21 cellular contexts compared by ENCODE assay signal in genomic region chr7:148925836-148926235, GRCh38. TPM values are rescaled to one million over a fixed set of nuclear protein-coding genes. Genes with fewer than 3 reads are reported as not detected.
A peak's percentile ranks its signal among the peaks of the same experiment; 100 is the strongest.
DNase-seq lines count a peak whose midpoint lies in the region; ATAC-seq and TF ChIP-seq lines count a peak whose summit lies in the region.
"Had no signal": no experiment of that assay in that cellular context is flagged by ENCODE, and none has a peak within 500 bp of the region (broad histone marks: within the 10 kb centered on the region; RNA-seq: fewer than 3 reads in every experiment).

No MANE protein-coding gene starts in this region.

- no peak overlapping the region for H4K8ac ChIP-seq in H9 (replicated peaks; ENCODE audit: insufficient read length, low read depth, low read length)

- H3K27ac Mint-ChIP-seq in activated T-cell treated with anti-CD3 and anti-CD28 coated beads, Interleukin-2, amount 50 U/mL, for 24 hours: peak overlapping the region; percentile 92
- H3K27ac Mint-ChIP-seq in activated naive CD8-positive, alpha-beta T cell treated with anti-CD3 and anti-CD28 coated beads, Interleukin-2, amount 50 U/mL, for 24 hours: peak overlapping the region; percentile 84
- no peak overlapping the region for H3K27ac Mint-ChIP-seq in H9
- H3K27ac Mint-ChIP-seq: CD4-positive, alpha-beta T cell had no signal

- no peak overlapping the region for H2BK120ac ChIP-seq in H9 (ENCODE audit: low read depth, low read length, poor library complexity, severe bottlenecking)

- H3K4me3 Mint-ChIP-seq in activated T-cell treated with anti-CD3 and anti-CD28 coated beads, Interleukin-2, amount 50 U/mL, for 24 hours: no peak overlapping the region
- no peak overlapping the region for H3K4me3 Mint-ChIP-seq in activated naive CD8-positive, alpha-beta T cell treated with anti-CD3 and anti-CD28 coated beads, Interleukin-2, amount 50 U/mL, for 24 hours
- no peak overlapping the region for H3K4me3 Mint-ChIP-seq in H9
- H3K4me3 Mint-ChIP-seq: CD4-positive, alpha-beta T cell had no signal

- no peak overlapping the region for H3K18ac ChIP-seq in H9 (ENCODE audit: insufficient read length, low read depth, low read length)

- no peaks in the 10 kb centered on the region for H3K9me3 Mint-ChIP-seq in activated T-cell treated with anti-CD3 and anti-CD28 coated beads, Interleukin-2, amount 50 U/mL, for 24 hours
- H3K9me3 Mint-ChIP-seq in activated naive CD8-positive, alpha-beta T cell treated with anti-CD3 and anti-CD28 coated beads, Interleukin-2, amount 50 U/mL, for 24 hours: no peaks in the 10 kb centered on the region
- H3K9me3 Mint-ChIP-seq in H9: no peaks in the 10 kb centered on the region
- H3K9me3 Mint-ChIP-seq: CD4-positive, alpha-beta T cell had no signal

- no CpG with 5 or more reads among the region's 9 CpGs for WGBS in H9 (ENCODE audit: extremely low coverage, insufficient read length, low lambda C conversion rate)

- H3K4ac ChIP-seq in H9 (ENCODE audit: low read depth, low read length): no peak overlapping the region

- no peak overlapping the region for H2BK12ac ChIP-seq in H9 (ENCODE audit: insufficient read length, low read depth, low read length)

- H3K14ac ChIP-seq in H9 (ENCODE audit: insufficient read depth, low read length): no peak overlapping the region

- H2AK5ac ChIP-seq in H9 (ENCODE audit: insufficient read length, low read length): no peak overlapping the region

- H3K4me1 Mint-ChIP-seq in activated T-cell treated with anti-CD3 and anti-CD28 coated beads, Interleukin-2, amount 50 U/mL, for 24 hours (ENCODE audit: low read depth): peaks cover 60% of the 10 kb centered on the region
- H3K4me1 Mint-ChIP-seq in activated naive CD8-positive, alpha-beta T cell treated with anti-CD3 and anti-CD28 coated beads, Interleukin-2, amount 50 U/mL, for 24 hours: peaks cover 59% of the 10 kb centered on the region
- peaks cover 0 to 7% of the 10 kb centered on the region in 2 experiments; a peak in 2 of 4 replicates for H3K4me1 Mint-ChIP-seq in H9

- H3K79me1 ChIP-seq in H9 (ENCODE audit: insufficient read depth, low read depth, low read length, poor library complexity, severe bottlenecking): no peaks in the 10 kb centered on the region

- H3K56ac ChIP-seq in H9 (ENCODE audit: insufficient read length, low read depth, low read length): no peak overlapping the region

- TF ChIP-seq CTCF in H9 (conservative IDR thresholded peaks at IDR 0.05): no peak

- no peaks in the 10 kb centered on the region for H4K20me1 ChIP-seq in H9 (ENCODE audit: control insufficient read depth, insufficient read depth, insufficient read length)
- H4K20me1 ChIP-seq: BLaER1 treated with 17β-estradiol and CSF1 and Interleukin-3, amounts not matched to agents 10 nM and 100 nM had no signal

- H3K27ac ChIP-seq in H9 (ENCODE audit: insufficient read length, low read depth, low read length): no peak overlapping the region
- H3K27ac ChIP-seq: A549; BLaER1 treated with 17β-estradiol and CSF1 and Interleukin-3, amounts not matched to agents 10 nM and 100 nM; PC-9 had no signal

- ATAC-seq in left ventricle myocardium superior: no peak
- ATAC-seq in activated naive CD8-positive, alpha-beta T cell treated with anti-CD3 and anti-CD28 coated beads, Interleukin-2, amount 50 U/mL, for 24 hours: no peak
- no peak for ATAC-seq in HG03432 (IDR thresholded peaks at IDR 0.05; ENCODE audit: unreplicated experiment)
- ATAC-seq: A549, HepG2, Right ventricle myocardium inferior had no signal

- H3K79me2 ChIP-seq in H9 (ENCODE audit: insufficient read depth, low read length): no peaks in the 10 kb centered on the region

- no peaks in the 10 kb centered on the region; the same call in 1 of the 2 replicates for H3K4me1 ChIP-seq in H9 (ENCODE audit: insufficient read depth, low read length)
- H3K4me1 ChIP-seq: A549 had no signal

- H3K23me2 ChIP-seq in H9 (ENCODE audit: insufficient read length, low read depth, low read length, poor library complexity, severe bottlenecking): no peaks in the 10 kb centered on the region

- H3K9ac ChIP-seq in H9 (ENCODE audit: extremely low read depth, insufficient read length, low read length): no peak overlapping the region
- H3K9ac ChIP-seq: BLaER1 treated with 17β-estradiol and CSF1 and Interleukin-3, amounts not matched to agents 10 nM and 100 nM had no signal

- no peak overlapping the region for H3T11ph ChIP-seq in H9 (ENCODE audit: low read length)

- no peak overlapping the region for H2BK20ac ChIP-seq in H9 (ENCODE audit: low read depth, low read length, poor library complexity, severe bottlenecking)

- peaks cover 5% of the 10 kb centered on the region for H3K36me3 Mint-ChIP-seq in activated T-cell treated with anti-CD3 and anti-CD28 coated beads, Interleukin-2, amount 50 U/mL, for 24 hours (ENCODE audit: low read depth)
- H3K36me3 Mint-ChIP-seq in activated naive CD8-positive, alpha-beta T cell treated with anti-CD3 and anti-CD28 coated beads, Interleukin-2, amount 50 U/mL, for 24 hours (ENCODE audit: low read depth): peaks cover 5% of the 10 kb centered on the region
- H3K36me3 Mint-ChIP-seq in H9 (ENCODE audit: insufficient read depth in 1 of 3, low read depth in 3 of 3): peaks cover 0 to 5% (median 0%) of the 10 kb centered on the region in 3 experiments; a peak in 1 of 7 replicates

- H4K91ac ChIP-seq in H9 (ENCODE audit: insufficient read length, low read depth, low read length): no peak overlapping the region

- H3K9me3 ChIP-seq in H9 (ENCODE audit: control insufficient read depth, low read depth, low read length): no peaks in the 10 kb centered on the region
- H3K9me3 ChIP-seq: A549; BLaER1 treated with 17β-estradiol and CSF1 and Interleukin-3, amounts not matched to agents 10 nM and 100 nM had no signal

- no peak overlapping the region for H2AFZ ChIP-seq in H9 (ENCODE audit: low read length)
- H2AFZ ChIP-seq: PC-9 had no signal

- H2BK15ac ChIP-seq in H9 (ENCODE audit: low read depth, low read length): no peak overlapping the region

- no peak overlapping the region for H4K5ac ChIP-seq in H9 (ENCODE audit: insufficient read length, low read depth, low read length)

- DNase-seq in activated T-cell treated with anti-CD3 and anti-CD28 coated beads, Interleukin-2, amount 50 U/mL, for 24 hours: peak; percentile 24
- DNase-seq in activated T-cell treated with anti-CD3 and anti-CD28 coated beads for 4 hours: no peak
- DNase-seq in cardiac septum (ENCODE audit: low spot score): peak; percentile 36
- DNase-seq in left ventricle myocardium superior: no peak
- no peak for DNase-seq in activated naive CD8-positive, alpha-beta T cell treated with anti-CD3 and anti-CD28 coated beads, Interleukin-2, amount 50 U/mL, for 24 hours
- DNase-seq in H9: no peak
- DNase-seq: AML-193; CD4-positive, alpha-beta T cell; Karpas-422; NCI-H1092; NCI-H1417 treated with DMSO at 0.1 percent for 48 hours; NCI-H1694 treated with DMSO at 0.1 percent for 48 hours; NCI-H2081; NCI-H2227 treated with DMSO at 0.1 percent for 48 hours; NCI-H526 treated with DMSO at 0.1 percent for 48 hours; PC-9 had no signal

- no peaks in the 10 kb centered on the region for H3K27me3 ChIP-seq in H9 (ENCODE audit: insufficient read depth, low read length)
- H3K27me3 ChIP-seq: BLaER1 treated with 17β-estradiol and CSF1 and Interleukin-3, amounts not matched to agents 10 nM and 100 nM had no signal

- no peaks in the 10 kb centered on the region for H3K27me3 Mint-ChIP-seq in activated T-cell treated with anti-CD3 and anti-CD28 coated beads, Interleukin-2, amount 50 U/mL, for 24 hours
- no peaks in the 10 kb centered on the region for H3K27me3 Mint-ChIP-seq in activated naive CD8-positive, alpha-beta T cell treated with anti-CD3 and anti-CD28 coated beads, Interleukin-2, amount 50 U/mL, for 24 hours
- H3K27me3 Mint-ChIP-seq in H9 (ENCODE audit: low read depth): no peaks in the 10 kb centered on the region; the same call in 1 of the 2 replicates
- H3K27me3 Mint-ChIP-seq: CD4-positive, alpha-beta T cell had no signal

- intact Hi-C loops in cardiac septum (cut with DNase I) (no loop called here), left ventricle myocardium superior (cut with micrococcal nuclease) (no loop called here)

- H2BK5ac ChIP-seq in H9 (ENCODE audit: insufficient read length, low read length): no peak overlapping the region

- H3K4me2 ChIP-seq in H9 (ENCODE audit: insufficient read depth, insufficient read length, low read length): no peak overlapping the region
- H3K4me2 ChIP-seq: A549; BLaER1 treated with 17β-estradiol and CSF1 and Interleukin-3, amounts not matched to agents 10 nM and 100 nM; PC-9 had no signal

- H3K23ac ChIP-seq in H9 (ENCODE audit: insufficient read length, low read depth, low read length): no peak overlapping the region

RNA-seq across cellular contexts. Expression of gene EZH2, which starts 41.7 kb away (rescaled TPM):
- total RNA-seq in cardiac septum: 1.5 TPM
- 1.1 TPM for total RNA-seq in left ventricle myocardium superior
- 39.4 and 41.3 TPM in 2 replicates for total RNA-seq in H9 (2021)

Comparison
In these comparisons a context has a peak if more than half of its experiments do, and no peak if none do; other contexts are left out.
1. DNase-seq: peak in activated T-cell treated with anti-CD3 and anti-CD28 coated beads, Interleukin-2, amount 50 U/mL, for 24 hours (single experiment) and cardiac septum (single experiment); none in activated T-cell treated with anti-CD3 and anti-CD28 coated beads for 4 hours (single experiment), left ventricle myocardium superior (single experiment), activated naive CD8-positive, alpha-beta T cell treated with anti-CD3 and anti-CD28 coated beads, Interleukin-2, amount 50 U/mL, for 24 hours (single experiment) and H9 (single experiment).
2. H3K27ac Mint-ChIP-seq: peak in activated T-cell treated with anti-CD3 and anti-CD28 coated beads, Interleukin-2, amount 50 U/mL, for 24 hours (single experiment) and activated naive CD8-positive, alpha-beta T cell treated with anti-CD3 and anti-CD28 coated beads, Interleukin-2, amount 50 U/mL, for 24 hours (single experiment); none in H9 (0 of 3).
3. RNA of gene EZH2, which starts 41.7 kb away (total RNA-seq): 39.4 to 41.3 TPM in H9; 1.5 TPM in cardiac septum (single experiment) and 1.1 TPM in left ventricle myocardium superior (single experiment); every median in the first group is over 10 times any median in the second.